Comparison of ENCODE assay signal across 8 cellular contexts in the genomic region with DNA sequence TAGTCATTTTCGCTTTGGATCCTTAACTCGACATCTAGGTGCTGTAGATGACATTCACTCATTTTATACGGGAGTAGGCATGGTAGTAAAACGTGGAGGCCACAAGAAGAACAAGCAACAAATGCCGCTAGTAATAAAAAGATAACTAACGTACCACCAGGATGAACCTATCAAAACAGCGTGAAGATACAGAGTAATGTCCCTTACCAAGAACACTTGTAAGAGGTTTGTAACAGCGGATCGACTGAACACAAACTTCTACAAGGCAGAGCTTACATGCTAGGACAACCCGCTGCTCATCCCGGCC. TPM values are rescaled to one million over a fixed set of nuclear protein-coding genes. Genes with fewer than 3 reads are reported as not detected.
DNase-seq lines count a peak whose midpoint lies in the region; ATAC-seq and TF ChIP-seq lines count a peak whose summit lies in the region.

No MANE protein-coding gene starts in this region.

- H3K9ac ChIP-seq in SK-N-MC (ENCODE audit: insufficient read length): peak overlapping the region; percentile 80

- peaks cover 8% of the 10 kb centered on the region for H3K4me1 ChIP-seq in foreskin keratinocyte
- H3K4me1 ChIP-seq in gastrocnemius medialis: peaks cover 52 to 58% of the 10 kb centered on the region in 2 donors

- TF ChIP-seq POLR2A in gastrocnemius medialis (IDR thresholded peaks at IDR 0.05): no peak

- intact Hi-C loops in activated naive CD4-positive, alpha-beta T cell treated with anti-CD3 and anti-CD28 coated beads for 36 hours (cut with micrococcal nuclease): no loop called here
- intact Hi-C loops in gastrocnemius medialis (cut with DNase I; ENCODE audit: low total_unique reads): no loop called here

- H3K27ac Mint-ChIP-seq in activated naive CD4-positive, alpha-beta T cell treated with anti-CD3 and anti-CD28 coated beads for 36 hours: peak overlapping the region; percentile 97

- peak overlapping the region; percentile 96 for H3K4me3 ChIP-seq in SK-N-MC
- peak overlapping the region; percentile 72 to 94 (median 84) for H3K4me3 ChIP-seq in gastrocnemius medialis

- H3K4me1 Mint-ChIP-seq in activated naive CD4-positive, alpha-beta T cell treated with anti-CD3 and anti-CD28 coated beads for 36 hours (ENCODE audit: low read depth): peaks cover 47% of the 10 kb centered on the region

- no peak for TF ChIP-seq CTCF in foreskin keratinocyte (conservative IDR thresholded peaks at IDR 0.05)
- TF ChIP-seq CTCF in gastrocnemius medialis (IDR thresholded peaks at IDR 0.05 in 4 of 5, conservative IDR thresholded peaks at IDR 0.05 in 1 of 5): no peak

- no peaks in the 10 kb centered on the region for H3K27me3 ChIP-seq in foreskin keratinocyte
- no peaks in the 10 kb centered on the region for H3K27me3 ChIP-seq in gastrocnemius medialis

- ATAC-seq in foreskin keratinocyte: no peak
- peak in 1 of 2 donors; percentile 2 for ATAC-seq in gastrocnemius medialis
- ATAC-seq in HG03039 (IDR thresholded peaks at IDR 0.05; ENCODE audit: unreplicated experiment): no peak

- peak overlapping the region; percentile 98 for H3K4me3 Mint-ChIP-seq in activated naive CD4-positive, alpha-beta T cell treated with anti-CD3 and anti-CD28 coated beads for 36 hours

- in situ Hi-C loops in gastrocnemius medialis (cut with MboI; ENCODE audit: low sequenced_read_pairs in 4 of 4): no loop called here

- H3K36me3 Mint-ChIP-seq in activated naive CD4-positive, alpha-beta T cell treated with anti-CD3 and anti-CD28 coated beads for 36 hours (ENCODE audit: low read depth): peaks cover 36% of the 10 kb centered on the region

- CTCF ChIA-PET in activated naive CD4-positive, alpha-beta T cell treated with anti-CD3 and anti-CD28 coated beads for 36 hours (lab: Charles Lee): interaction anchor here (1.0 kb wide), 1 partner anchor 17 kb away, joined by 5 read pairs; no protein-coding TSS in a partner anchor

- no peak for DNase-seq in activated naive CD4-positive, alpha-beta T cell treated with anti-CD3 and anti-CD28 coated beads for 36 hours
- DNase-seq in activated naive CD4-positive, alpha-beta T cell (lab: John Stamatoyannopoulos, UW): no peak
- no peak for DNase-seq in SK-N-MC (ENCODE audit: low read depth, low spot score)
- DNase-seq in foreskin keratinocyte: no peak
- no peak for DNase-seq in gastrocnemius medialis
- DNase-seq in NOMO-1 treated with dmso at 0.1 percent for 144 hours (lab: John Stamatoyannopoulos, UW; ENCODE audit: unreplicated experiment): no peak
- DNase-seq in DMS153 treated with DMSO at 0.1 percent for 48 hours (lab: John Stamatoyannopoulos, UW; ENCODE audit: unreplicated experiment): no peak

- H3K27me3 Mint-ChIP-seq in activated naive CD4-positive, alpha-beta T cell treated with anti-CD3 and anti-CD28 coated beads for 36 hours (ENCODE audit: low read depth): no peaks in the 10 kb centered on the region

- H3K27ac ChIP-seq in SK-N-MC (no peak overlapping the region), foreskin keratinocyte (peak overlapping the region; percentile 19), gastrocnemius medialis (peak overlapping the region; percentile 89 to 97 (median 94))

- H3K9me3 Mint-ChIP-seq in activated naive CD4-positive, alpha-beta T cell treated with anti-CD3 and anti-CD28 coated beads for 36 hours: peaks cover 1% of the 10 kb centered on the region

- H3K36me3 ChIP-seq in SK-N-MC (ENCODE audit: insufficient read depth, low read length): peaks cover 31% of the 10 kb centered on the region
- H3K36me3 ChIP-seq in gastrocnemius medialis: no peaks in the 10 kb centered on the region

- H3K9me3 ChIP-seq in SK-N-MC (ENCODE audit: low read depth, low read length): peaks cover 7% of the 10 kb centered on the region; the same call in 1 of the 2 replicates
- no peaks in the 10 kb centered on the region for H3K9me3 ChIP-seq in gastrocnemius medialis

RNA-seq across cellular contexts. Expression of gene CHORDC1, which starts 0.7 kb away (rescaled TPM):
- 10 to 100 TPM; 49.8 to 49.9 TPM for total RNA-seq in activated naive CD4-positive, alpha-beta T cell treated with anti-CD3 and anti-CD28 coated beads for 36 hours
- 46.7 and 63.5 TPM in 2 replicates for total RNA-seq in foreskin keratinocyte
- polyA plus RNA-seq in foreskin keratinocyte: 22.7 and 31.9 TPM in 2 replicates
- 10 to 100 TPM; 32.7 to 64.8 (median 55.9) TPM for total RNA-seq in gastrocnemius medialis
